8 cellular contexts compared by ENCODE assay signal in genomic region chr6:26284537-26285142, GRCh38.
DNase-seq lines count a peak whose midpoint lies in the region; ATAC-seq and TF ChIP-seq lines count a peak whose summit lies in the region.

No MANE protein-coding gene starts in this region.

- peak overlapping the region; percentile 70 for H3K4me3 ChIP-seq in GM12864 (ENCODE audit: low read depth, low read length)
- peak overlapping the region; percentile 72 for H3K4me3 ChIP-seq in epithelial cell of esophagus (ENCODE audit: low read length)
- H3K4me3 ChIP-seq in muscle layer of duodenum (ENCODE audit: low read depth in 1 of 2, low read length in 2 of 2) = peak overlapping the region; percentile 87 to 92
- peak overlapping the region; percentile 52 to 82 (median 67) for H3K4me3 ChIP-seq in tibial nerve

- H3K4me3 Mint-ChIP-seq in activated CD8-positive, alpha-beta T cell treated with anti-CD3 and anti-CD28 coated beads, Interleukin-2, amount 10 ng/mL, durations not matched to agents 7 days and 5 days = peak overlapping the region; percentile 93

- H3K9me3 Mint-ChIP-seq in activated CD8-positive, alpha-beta T cell treated with anti-CD3 and anti-CD28 coated beads, Interleukin-2, amount 10 ng/mL, durations not matched to agents 7 days and 5 days (ENCODE audit: insufficient read depth) = no peaks in the 10 kb centered on the region

- TF ChIP-seq EP300 in tibial nerve (IDR thresholded peaks at IDR 0.05) = no peak

- TF ChIP-seq POLR2A in tibial nerve (IDR thresholded peaks at IDR 0.05) = no peak

- H3K27me3 Mint-ChIP-seq in activated CD8-positive, alpha-beta T cell treated with anti-CD3 and anti-CD28 coated beads, Interleukin-2, amount 10 ng/mL, durations not matched to agents 7 days and 5 days (ENCODE audit: low read depth) = peaks cover 2% of the 10 kb centered on the region

- H3K27ac ChIP-seq in muscle layer of duodenum (ENCODE audit: low read length) (peak overlapping the region; percentile 99), tibial nerve (peak overlapping the region; percentile 76 to 99 (median 94))

- H3K36me3 ChIP-seq in muscle layer of duodenum (ENCODE audit: control insufficient read depth in 1 of 2, insufficient read depth in 2 of 2, low read length in 2 of 2) (peaks cover 0 to 8% of the 10 kb centered on the region in 2 donors), tibial nerve (peaks cover 0 to 11% (median 0%) of the 10 kb centered on the region in 3 donors)

- WGBS in tibial nerve, 2 donors = 0% methylated on average over 23 of the region's 23 CpGs

- peaks cover 27% of the 10 kb centered on the region for H3K36me3 Mint-ChIP-seq in activated CD8-positive, alpha-beta T cell treated with anti-CD3 and anti-CD28 coated beads, Interleukin-2, amount 10 ng/mL, durations not matched to agents 7 days and 5 days (ENCODE audit: low read depth)

- H3K9me3 ChIP-seq in muscle layer of duodenum (ENCODE audit: control insufficient read depth in 1 of 2, low read length in 2 of 2) (no peaks in the 10 kb centered on the region), tibial nerve (no peaks in the 10 kb centered on the region)

- CTCF ChIA-PET in activated CD8-positive, alpha-beta T cell treated with anti-CD3 and anti-CD28 coated beads, Interleukin-2, amount 10 ng/mL, durations not matched to agents 7 days and 5 days (lab: Charles Lee) = interaction anchor here (0.8 to 3.5 kb wide), 8 partner anchors 10 to 285 kb away, joined by 3 to 36 read pairs (median 4); a partner anchor contains a TSS

- peak; percentile 53 for DNase-seq in GM12864 (ENCODE audit: low read depth)
- DNase-seq in NCI-H2171 (lab: John Stamatoyannopoulos, UW) = peak; percentile 66
- DNase-seq in activated CD8-positive, alpha-beta T cell treated with anti-CD3 and anti-CD28 coated beads, Interleukin-2, amount 10 ng/mL, durations not matched to agents 7 days and 5 days = peak; percentile 75
- DNase-seq in epithelial cell of esophagus (ENCODE audit: low read depth) = peak; percentile 55
- peak in 1 of 2 donors; percentile 47 for DNase-seq in tibial nerve (ENCODE audit: low spot score in 2 of 2)
- DNase-seq in NCI-H345 (lab: John Stamatoyannopoulos, UW) = no peak
- no peak for DNase-seq in NCI-H226

- TF ChIP-seq CTCF in GM12864 (IDR thresholded peaks at IDR 0.05; ENCODE audit: low read depth, low read length, missing control alignments) (no peak), epithelial cell of esophagus (IDR thresholded peaks at IDR 0.05; ENCODE audit: insufficient read depth, low read depth, low read length, missing control alignments) (no peak), tibial nerve (IDR thresholded peaks at IDR 0.05) (no peak)

- H3K27me3 ChIP-seq in muscle layer of duodenum (ENCODE audit: low read depth, low read length) (no peaks in the 10 kb centered on the region), tibial nerve (no peaks in the 10 kb centered on the region)

- H3K27ac Mint-ChIP-seq in activated CD8-positive, alpha-beta T cell treated with anti-CD3 and anti-CD28 coated beads, Interleukin-2, amount 10 ng/mL, durations not matched to agents 7 days and 5 days = peak overlapping the region; percentile 95

- peak; percentile 10 for ATAC-seq in activated CD8-positive, alpha-beta T cell treated with anti-CD3 and anti-CD28 coated beads, Interleukin-2, amount 10 ng/mL, durations not matched to agents 7 days and 5 days

- H3K4me1 ChIP-seq in muscle layer of duodenum (ENCODE audit: control insufficient read depth in 1 of 2, insufficient read depth in 2 of 2, low read length in 2 of 2) (peaks cover 0 to 11% of the 10 kb centered on the region in 2 donors), tibial nerve (peaks cover 0 to 15% (median 4%) of the 10 kb centered on the region in 4 donors)

- peaks cover 44% of the 10 kb centered on the region for H3K4me1 Mint-ChIP-seq in activated CD8-positive, alpha-beta T cell treated with anti-CD3 and anti-CD28 coated beads, Interleukin-2, amount 10 ng/mL, durations not matched to agents 7 days and 5 days (ENCODE audit: low read depth)

- POLR2A ChIA-PET in activated CD8-positive, alpha-beta T cell treated with anti-CD3 and anti-CD28 coated beads, Interleukin-2, amount 10 ng/mL, durations not matched to agents 7 days and 5 days (lab: Charles Lee) = interaction anchor here (0.6 to 6.2 kb wide), 61 partner anchors 10 to 1609 kb away, joined by 3 to 548 read pairs (median 6); partner anchors contain the start of genes BTN2A2 and HMGN4

Comparison
In these comparisons a context has a peak if more than half of its experiments do, and no peak if none do; other contexts are left out.
1. DNase-seq: peak in GM12864 (single experiment), NCI-H2171 (single experiment), activated CD8-positive, alpha-beta T cell treated with anti-CD3 and anti-CD28 coated beads, Interleukin-2, amount 10 ng/mL, durations not matched to agents 7 days and 5 days (single experiment) and epithelial cell of esophagus (single experiment); none in NCI-H345 (single experiment) and NCI-H226 (single experiment).
2. Peak in every context shown above with its lines, with median percentiles within 50 percentile points of each other: H3K4me3 ChIP-seq.